Comparison of ENCODE assay signal across 23 cellular contexts in genomic region chr7:45657136-45657889, GRCh38.
A peak's percentile ranks its signal among the peaks of the same experiment; 100 is the strongest.
DNase-seq lines count a peak whose midpoint lies in the region; TF ChIP-seq lines count a peak whose summit lies in the region.
"Had no signal": no experiment of that assay in that cellular context is flagged by ENCODE, and none has a peak within 500 bp of the region (broad histone marks: within the 10 kb centered on the region; RNA-seq: fewer than 3 reads in every experiment).

No MANE protein-coding gene starts in this region.

- no peaks in the 10 kb centered on the region for H3K27me3 Mint-ChIP-seq in activated CD4-positive, alpha-beta T cell treated with anti-CD3 and anti-CD28 coated beads, Interleukin-2, amount 10 ng/mL, durations not matched to agents 24 days and 14 days
- H3K27me3 Mint-ChIP-seq in type B pancreatic cell: no peaks in the 10 kb centered on the region
- H3K27me3 Mint-ChIP-seq in activated T-helper 2 cell treated with anti-CD3 and anti-CD28 coated beads, Interferon-gamma antibody, Interleukin-2, Interleukin-4, amounts not matched to agents 10 μg/mL and 5 μg/mL and 100 μg/mL, durations not matched to agents 14 hours and 24 hours and 36 hours (ENCODE audit: low read depth): no peaks in the 10 kb centered on the region
- H3K27me3 Mint-ChIP-seq: CD4-positive, alpha-beta T cell had no signal

- no peak overlapping the region for H3K4me3 Mint-ChIP-seq in activated CD4-positive, alpha-beta T cell treated with anti-CD3 and anti-CD28 coated beads, Interleukin-2, amount 10 ng/mL, durations not matched to agents 24 days and 14 days
- H3K4me3 Mint-ChIP-seq in type B pancreatic cell: no peak overlapping the region
- H3K4me3 Mint-ChIP-seq in activated T-helper 2 cell treated with anti-CD3 and anti-CD28 coated beads, Interferon-gamma antibody, Interleukin-2, Interleukin-4, amounts not matched to agents 10 μg/mL and 5 μg/mL and 100 μg/mL, durations not matched to agents 14 hours and 24 hours and 36 hours (ENCODE audit: low read depth): no peak overlapping the region
- H3K4me3 Mint-ChIP-seq: CD4-positive, alpha-beta T cell; IgD-negative memory B cell had no signal

- WGBS in lower leg skin, 2 donors: 84 to 100% methylated on average over 9 of the region's 11 CpGs

- TF ChIP-seq POLR2A in lower leg skin (IDR thresholded peaks at IDR 0.05): no peak

- no peaks in the 10 kb centered on the region for H3K36me3 Mint-ChIP-seq in activated CD4-positive, alpha-beta T cell treated with anti-CD3 and anti-CD28 coated beads, Interleukin-2, amount 10 ng/mL, durations not matched to agents 24 days and 14 days (ENCODE audit: low read depth)
- H3K36me3 Mint-ChIP-seq in type B pancreatic cell: no peaks in the 10 kb centered on the region
- H3K36me3 Mint-ChIP-seq in activated T-helper 2 cell treated with anti-CD3 and anti-CD28 coated beads, Interferon-gamma antibody, Interleukin-2, Interleukin-4, amounts not matched to agents 10 μg/mL and 5 μg/mL and 100 μg/mL, durations not matched to agents 14 hours and 24 hours and 36 hours (ENCODE audit: low read depth): no peaks in the 10 kb centered on the region
- H3K36me3 Mint-ChIP-seq: IgD-negative memory B cell had no signal

- H3K9me3 Mint-ChIP-seq in activated CD4-positive, alpha-beta T cell treated with anti-CD3 and anti-CD28 coated beads, Interleukin-2, amount 10 ng/mL, durations not matched to agents 24 days and 14 days: no peaks in the 10 kb centered on the region
- H3K9me3 Mint-ChIP-seq in type B pancreatic cell: no peaks in the 10 kb centered on the region
- no peaks in the 10 kb centered on the region for H3K9me3 Mint-ChIP-seq in activated T-helper 2 cell treated with anti-CD3 and anti-CD28 coated beads, Interferon-gamma antibody, Interleukin-2, Interleukin-4, amounts not matched to agents 10 μg/mL and 5 μg/mL and 100 μg/mL, durations not matched to agents 14 hours and 24 hours and 36 hours
- H3K9me3 Mint-ChIP-seq: CD4-positive, alpha-beta T cell had no signal

- H3K4me1 Mint-ChIP-seq in activated CD4-positive, alpha-beta T cell treated with anti-CD3 and anti-CD28 coated beads, Interleukin-2, amount 10 ng/mL, durations not matched to agents 24 days and 14 days: no peaks in the 10 kb centered on the region
- H3K4me1 Mint-ChIP-seq in type B pancreatic cell (ENCODE audit: unreplicated experiment): no peaks in the 10 kb centered on the region
- no peaks in the 10 kb centered on the region for H3K4me1 Mint-ChIP-seq in activated T-helper 2 cell treated with anti-CD3 and anti-CD28 coated beads, Interferon-gamma antibody, Interleukin-2, Interleukin-4, amounts not matched to agents 10 μg/mL and 5 μg/mL and 100 μg/mL, durations not matched to agents 14 hours and 24 hours and 36 hours (ENCODE audit: low read depth)
- H3K4me1 Mint-ChIP-seq: IgD-negative memory B cell had no signal

- intact Hi-C loops in activated CD4-positive, alpha-beta T cell treated with anti-CD3 and anti-CD28 coated beads, Interleukin-2, amount 10 ng/mL, durations not matched to agents 24 days and 14 days (cut with micrococcal nuclease): no loop called here
- intact Hi-C loops in lower leg skin (cut with DNase I; ENCODE audit: low total_unique reads): no loop called here
- intact Hi-C loops in activated T-helper 2 cell treated with anti-CD3 and anti-CD28 coated beads, Interferon-gamma antibody, Interleukin-2, Interleukin-4, amounts not matched to agents 10 μg/mL and 5 μg/mL and 100 μg/mL, durations not matched to agents 14 hours and 24 hours and 36 hours (cut with micrococcal nuclease): no loop called here

- no peak overlapping the region for H3K27ac Mint-ChIP-seq in activated CD4-positive, alpha-beta T cell treated with anti-CD3 and anti-CD28 coated beads, Interleukin-2, amount 10 ng/mL, durations not matched to agents 24 days and 14 days
- no peak overlapping the region for H3K27ac Mint-ChIP-seq in type B pancreatic cell
- H3K27ac Mint-ChIP-seq in activated T-helper 2 cell treated with anti-CD3 and anti-CD28 coated beads, Interferon-gamma antibody, Interleukin-2, Interleukin-4, amounts not matched to agents 10 μg/mL and 5 μg/mL and 100 μg/mL, durations not matched to agents 14 hours and 24 hours and 36 hours: no peak overlapping the region
- H3K27ac Mint-ChIP-seq: CD4-positive, alpha-beta T cell; IgD-negative memory B cell had no signal

- peak; percentile 45 for DNase-seq in activated CD4-positive, alpha-beta T cell treated with anti-CD3 and anti-CD28 coated beads, Interleukin-2, amount 10 ng/mL, durations not matched to agents 24 days and 14 days
- no peak for DNase-seq in activated CD4-positive, alpha-beta T cell treated with anti-CD3 and anti-CD28 coated beads, Interleukin-2, amount 50 U/mL, for 1 hour
- DNase-seq in ecto neural progenitor cell (ENCODE audit: low spot score): peak; percentile 34
- peak; percentile 8 to 71 for DNase-seq in lower leg skin (ENCODE audit: low spot score in 2 of 2)
- peak; percentile 55 for DNase-seq in type B pancreatic cell (ENCODE audit: extremely low spot score, unreplicated experiment)
- DNase-seq in nucleus accumbens (lab: John Stamatoyannopoulos, UW): no peak
- no peak for DNase-seq in activated T-helper 2 cell treated with anti-CD3 and anti-CD28 coated beads, Interferon-gamma antibody, Interleukin-2, Interleukin-4, amounts not matched to agents 10 μg/mL and 5 μg/mL and 100 μg/mL, durations not matched to agents 14 hours and 24 hours and 36 hours (ENCODE audit: low spot score)
- no peak for DNase-seq in NCI-H446 treated with DMSO at 0.1 percent for 48 hours (lab: John Stamatoyannopoulos, UW)
- DNase-seq: ACHN; CD4-positive, alpha-beta T cell; COR-L47; DMS 273 treated with DMSO at 0.1 percent for 48 hours; DND-41; GM23248; NCI-H1105; NCI-H146; NCI-H2029; NCI-H226; NCI-H524 treated with DMSO at 0.1 percent for 48 hours; NCI-H82 had no signal

- TF ChIP-seq CTCF in lower leg skin (IDR thresholded peaks at IDR 0.05): no peak
- TF ChIP-seq CTCF in type B pancreatic cell (conservative IDR thresholded peaks at IDR 0.05): no peak

- H3K4me3 ChIP-seq in lower leg skin (ENCODE audit: low read depth, poor library complexity, severe bottlenecking): no peak overlapping the region
- H3K4me3 ChIP-seq: BLaER1, GM12878, GM23248 had no signal

Comparison
In these comparisons a context has a peak if more than half of its experiments do, and no peak if none do; other contexts are left out.
1. DNase-seq: peak in activated CD4-positive, alpha-beta T cell treated with anti-CD3 and anti-CD28 coated beads, Interleukin-2, amount 10 ng/mL, durations not matched to agents 24 days and 14 days (single experiment), ecto neural progenitor cell (single experiment), lower leg skin (2 of 2) and type B pancreatic cell (single experiment); none in activated CD4-positive, alpha-beta T cell treated with anti-CD3 and anti-CD28 coated beads, Interleukin-2, amount 50 U/mL, for 1 hour (single experiment), nucleus accumbens (0 of 56), activated T-helper 2 cell treated with anti-CD3 and anti-CD28 coated beads, Interferon-gamma antibody, Interleukin-2, Interleukin-4, amounts not matched to agents 10 μg/mL and 5 μg/mL and 100 μg/mL, durations not matched to agents 14 hours and 24 hours and 36 hours (single experiment) and NCI-H446 treated with DMSO at 0.1 percent for 48 hours (single experiment).